In genomic region chr11:72711141-72711540, GRCh38 we compare ENCODE assay signal across 20 cellular contexts. TPM values are rescaled to one million over a fixed set of nuclear protein-coding genes. Genes with fewer than 3 reads are reported as not detected.
DNase-seq lines count a peak whose midpoint lies in the region; ATAC-seq lines count a peak whose summit lies in the region.
"Had no signal": no experiment of that assay in that cellular context is flagged by ENCODE, and none has a peak within 500 bp of the region (broad histone marks: within the 10 kb centered on the region; RNA-seq: fewer than 3 reads in every experiment).

No MANE protein-coding gene starts in this region.

- H3K27ac Mint-ChIP-seq in activated naive CD4-positive, alpha-beta T cell treated with anti-CD3 and anti-CD28 coated beads, Interleukin-2, amount 50 U/mL, for 72 hours: peak overlapping the region; percentile 7 to 58
- H3K27ac Mint-ChIP-seq in immature natural killer cell: peak overlapping the region in 4 of 6 donors; percentile 13 to 68 (median 56)
- H3K27ac Mint-ChIP-seq in naive thymus-derived CD8-positive, alpha-beta T cell: peak overlapping the region in 2 of 10 donors; percentile 27 to 71

- H3K9me3 ChIP-seq in neuronal stem cell (replicated peaks in 1 of 2; ENCODE audit: control insufficient read depth in 2 of 2, insufficient read depth in 1 of 2, low read depth in 1 of 2, low read length in 2 of 2): no peaks in the 10 kb centered on the region
- H3K9me3 ChIP-seq: BLaER1 treated with 17β-estradiol and CSF1 and Interleukin-3, amounts not matched to agents 10 nM and 100 nM; MG63; SK-N-SH had no signal

- no peak overlapping the region for H3K14ac ChIP-seq in neuronal stem cell (ENCODE audit: low read length)

- H3K4me1 Mint-ChIP-seq in immature natural killer cell: peaks cover 40 to 45% of the 10 kb centered on the region in 2 donors
- H3K4me1 Mint-ChIP-seq in naive thymus-derived CD8-positive, alpha-beta T cell: peaks cover 20 to 44% (median 28%) of the 10 kb centered on the region in 4 donors
- peaks cover 12% of the 10 kb centered on the region for H3K4me1 Mint-ChIP-seq in activated T-cell treated with anti-CD3 and anti-CD28 coated beads, Interleukin-2, amount 50 U/mL, for 4 hours (ENCODE audit: low read depth)

- no peak overlapping the region for H2BK15ac ChIP-seq in neuronal stem cell (ENCODE audit: low read length)

- no peak overlapping the region for H3K23ac ChIP-seq in neuronal stem cell (ENCODE audit: low read depth, low read length, poor library complexity)

- no peak overlapping the region for H4K8ac ChIP-seq in neuronal stem cell (ENCODE audit: low read depth, low read length)

- ATAC-seq in activated naive CD4-positive, alpha-beta T cell treated with anti-CD3 and anti-CD28 coated beads, Interleukin-2, amount 50 U/mL, for 72 hours: no peak
- ATAC-seq in HG03175 (IDR thresholded peaks at IDR 0.05; ENCODE audit: unreplicated experiment): no peak
- ATAC-seq in naive thymus-derived CD8-positive, alpha-beta T cell: no peak
- ATAC-seq in activated T-cell treated with anti-CD3 and anti-CD28 coated beads, Interleukin-2, amount 50 U/mL, for 4 hours: no peak

- H4K91ac ChIP-seq in neuronal stem cell (ENCODE audit: low read depth, low read length, poor library complexity): no peak overlapping the region

- peak overlapping the region; percentile 78 for H2AK5ac ChIP-seq in neuronal stem cell (ENCODE audit: low read depth, low read length)

- H3K27me3 ChIP-seq in neuronal stem cell (ENCODE audit: control insufficient read depth in 3 of 3, insufficient read depth in 3 of 3, low read depth in 1 of 3, low read length in 3 of 3): no peaks in the 10 kb centered on the region
- H3K27me3 ChIP-seq: BLaER1 treated with 17β-estradiol and CSF1 and Interleukin-3, amounts not matched to agents 10 nM and 100 nM; MG63 had no signal

- peaks cover 1% of the 10 kb centered on the region for H3K79me1 ChIP-seq in neuronal stem cell (ENCODE audit: low read depth, low read length)

- POLR2A ChIA-PET in naive thymus-derived CD8-positive, alpha-beta T cell (lab: Charles Lee): no interaction called here

- H2BK120ac ChIP-seq in neuronal stem cell (ENCODE audit: low read depth, low read length): no peak overlapping the region

- no peak overlapping the region for H2AFZ ChIP-seq in neuronal stem cell (ENCODE audit: low read length)

- H2BK5ac ChIP-seq in neuronal stem cell (ENCODE audit: low read length): no peak overlapping the region

- no peak overlapping the region for H3K4me3 Mint-ChIP-seq in immature natural killer cell
- H3K4me3 Mint-ChIP-seq in naive thymus-derived CD8-positive, alpha-beta T cell: no peak overlapping the region
- H3K4me3 Mint-ChIP-seq in activated T-cell treated with anti-CD3 and anti-CD28 coated beads, Interleukin-2, amount 50 U/mL, for 4 hours: no peak overlapping the region

- H3K27ac ChIP-seq in neuronal stem cell (replicated peaks; ENCODE audit: low read length): no peak overlapping the region
- H3K27ac ChIP-seq: BLaER1 treated with 17β-estradiol and CSF1 and Interleukin-3, amounts not matched to agents 10 nM and 100 nM had no signal

- peak overlapping the region; percentile 32 for H3K4ac ChIP-seq in neuronal stem cell (ENCODE audit: low read length)

- H3K9ac ChIP-seq in neuronal stem cell (ENCODE audit: low read depth, low read length, poor library complexity): no peak overlapping the region
- H3K9ac ChIP-seq: SK-N-SH had no signal

- H3K4me2 ChIP-seq in neuronal stem cell (ENCODE audit: insufficient read depth, low read length, poor library complexity, severe bottlenecking): no peak overlapping the region
- H3K4me2 ChIP-seq: SK-N-SH had no signal

- H3K9me3 Mint-ChIP-seq in activated naive CD4-positive, alpha-beta T cell treated with anti-CD3 and anti-CD28 coated beads, Interleukin-2, amount 50 U/mL, for 72 hours: no peaks in the 10 kb centered on the region
- H3K9me3 Mint-ChIP-seq in immature natural killer cell: no peaks in the 10 kb centered on the region
- H3K9me3 Mint-ChIP-seq in naive thymus-derived CD8-positive, alpha-beta T cell: no peaks in the 10 kb centered on the region
- H3K9me3 Mint-ChIP-seq in activated T-cell treated with anti-CD3 and anti-CD28 coated beads, Interleukin-2, amount 50 U/mL, for 4 hours: no peaks in the 10 kb centered on the region
- H3K9me3 Mint-ChIP-seq: CD4-positive, alpha-beta memory T cell had no signal

- WGBS in neuronal stem cell (ENCODE audit: extremely low coverage in 2 of 2, insufficient read length in 2 of 2, insufficient replicate concordance in 1 of 2), 2 donors: no CpG with 5 or more reads among the region's 9 CpGs

- H2BK12ac ChIP-seq in neuronal stem cell (ENCODE audit: low read length): no peak overlapping the region

- DNase-seq in activated naive CD4-positive, alpha-beta T cell treated with anti-CD3 and anti-CD28 coated beads, Interleukin-2, amount 50 U/mL, for 72 hours (ENCODE audit: low spot score in 2 of 2): no peak
- no peak for DNase-seq in activated naive CD4-positive, alpha-beta T cell (lab: John Stamatoyannopoulos, UW)
- DNase-seq in immature natural killer cell (no peak), neuronal stem cell (ENCODE audit: low spot score) (no peak), NCI-H524 (lab: John Stamatoyannopoulos, UW) (no peak)
- no peak for DNase-seq in naive thymus-derived CD8-positive, alpha-beta T cell
- DNase-seq in activated T-cell treated with anti-CD3 and anti-CD28 coated beads, Interleukin-2, amount 50 U/mL, for 4 hours: no peak
- DNase-seq: CD4-positive, alpha-beta memory T cell; COR-L47; DMS53; KG1; MG63; NCI-H1105 treated with DMSO at 0.1 percent for 48 hours; NCI-H2029; NCI-H2227 treated with DMSO at 0.1 percent for 48 hours; NCI-H748 treated with DMSO at 0.1 percent for 48 hours; SK-N-SH had no signal

- peaks cover under 1 to 15% (median 14%) of the 10 kb centered on the region in 3 donors for H3K27me3 Mint-ChIP-seq in immature natural killer cell (ENCODE audit: low read depth in 3 of 3)
- H3K27me3 Mint-ChIP-seq in naive thymus-derived CD8-positive, alpha-beta T cell: no peaks in the 10 kb centered on the region
- H3K27me3 Mint-ChIP-seq in activated T-cell treated with anti-CD3 and anti-CD28 coated beads, Interleukin-2, amount 50 U/mL, for 4 hours (ENCODE audit: low read depth): no peaks in the 10 kb centered on the region
- H3K27me3 Mint-ChIP-seq: CD4-positive, alpha-beta memory T cell had no signal

- H3K4me3 ChIP-seq in neuronal stem cell (ENCODE audit: low read length in 2 of 2): no peak overlapping the region
- H3K4me3 ChIP-seq: BLaER1 treated with 17β-estradiol and CSF1 and Interleukin-3, amounts not matched to agents 10 nM and 100 nM; MG63 had no signal

- H3K4me1 ChIP-seq in neuronal stem cell (ENCODE audit: control insufficient read depth in 2 of 2, insufficient read depth in 1 of 2, low read depth in 1 of 2, low read length in 2 of 2): peaks cover 17 to 36% of the 10 kb centered on the region in 2 donors

- no peaks in the 10 kb centered on the region for H3K36me3 Mint-ChIP-seq in activated naive CD4-positive, alpha-beta T cell treated with anti-CD3 and anti-CD28 coated beads, Interleukin-2, amount 50 U/mL, for 72 hours
- peaks cover 0 to 25% (median 4%) of the 10 kb centered on the region in 3 donors for H3K36me3 Mint-ChIP-seq in immature natural killer cell
- H3K36me3 Mint-ChIP-seq in naive thymus-derived CD8-positive, alpha-beta T cell: peaks cover 0 to 75% (median 12%) of the 10 kb centered on the region in 3 donors
- peaks cover 36% of the 10 kb centered on the region for H3K36me3 Mint-ChIP-seq in activated T-cell treated with anti-CD3 and anti-CD28 coated beads, Interleukin-2, amount 50 U/mL, for 4 hours (ENCODE audit: insufficient read depth)

- no peak overlapping the region for H3K18ac ChIP-seq in neuronal stem cell (ENCODE audit: low read length)

- H3K36me3 ChIP-seq in neuronal stem cell (replicated peaks in 1 of 2; ENCODE audit: control insufficient read depth in 2 of 2, insufficient read depth in 2 of 2, low read length in 2 of 2): peaks cover 2 to 17% of the 10 kb centered on the region in 2 donors
- H3K36me3 ChIP-seq: MG63 had no signal

RNA-seq across cellular contexts. Expression of gene PDE2A, which starts 36.9 kb away (rescaled TPM):
- under 1 TPM; 0.68 to 0.97 TPM for total RNA-seq in activated naive CD4-positive, alpha-beta T cell treated with anti-CD3 and anti-CD28 coated beads, Interleukin-2, amount 50 U/mL, for 72 hours
- not detected for polyA plus RNA-seq in immature natural killer cell
- polyA plus RNA-seq in neuronal stem cell (2013, experiment 1 of 2): 1.7 TPM
- polyA plus RNA-seq in neuronal stem cell (2013, experiment 2 of 2): 1.7 TPM
- 1 to 10 TPM; 1.2 to 1.9 TPM for total RNA-seq in naive thymus-derived CD8-positive, alpha-beta T cell
- polyA plus RNA-seq in naive thymus-derived CD8-positive, alpha-beta T cell: under 1 TPM in 2 of 3 donors, not detected in 1; 0.22 to 0.24 TPM
- total RNA-seq in activated T-cell treated with anti-CD3 and anti-CD28 coated beads, Interleukin-2, amount 50 U/mL, for 4 hours: under 1 TPM; 0.53 to 0.71 (median 0.60) TPM
- total RNA-seq: G401 had no signal

RNA-seq across cellular contexts. Expression of gene ARAP1, which starts 41.1 kb away (rescaled TPM):
- 100 to 1,000 TPM; 102 to 121 TPM for total RNA-seq in activated naive CD4-positive, alpha-beta T cell treated with anti-CD3 and anti-CD28 coated beads, Interleukin-2, amount 50 U/mL, for 72 hours
- polyA plus RNA-seq in immature natural killer cell: 10 to 100 TPM in 2 of 3 donors, 1 to 10 TPM in 1; 4.7 to 34.6 (median 16.4) TPM
- 15.2 TPM for polyA plus RNA-seq in neuronal stem cell (2013, experiment 1 of 2)
- 15.9 TPM for polyA plus RNA-seq in neuronal stem cell (2013, experiment 2 of 2)
- 100 to 1,000 TPM; 155 to 166 TPM for total RNA-seq in naive thymus-derived CD8-positive, alpha-beta T cell
- 10 to 100 TPM; 14.7 to 40.0 (median 27.6) TPM for polyA plus RNA-seq in naive thymus-derived CD8-positive, alpha-beta T cell
- 10 to 100 TPM; 52.3 to 58.1 (median 52.8) TPM for total RNA-seq in activated T-cell treated with anti-CD3 and anti-CD28 coated beads, Interleukin-2, amount 50 U/mL, for 4 hours
